12 cellular contexts compared by ENCODE assay signal in genomic region chr9:136867480-136867879, GRCh38. TPM values are rescaled to one million over a fixed set of nuclear protein-coding genes. Genes with fewer than 3 reads are reported as not detected.
A peak's percentile ranks its signal among the peaks of the same experiment; 100 is the strongest.
DNase-seq lines count a peak whose midpoint lies in the region; ATAC-seq and TF ChIP-seq lines count a peak whose summit lies in the region.
"Had no signal": no experiment of that assay in that cellular context is flagged by ENCODE, and none has a peak within 500 bp of the region (broad histone marks: within the 10 kb centered on the region; RNA-seq: fewer than 3 reads in every experiment).

No MANE protein-coding gene starts in this region.

- dilution Hi-C loops in mammary epithelial cell (cut with HindIII; ENCODE audit: low sequenced_read_pairs), result no loop called here

- H3K9me3 ChIP-seq in mammary epithelial cell (replicated peaks; ENCODE audit: insufficient read depth, low read length), result peaks cover 7% of the 10 kb centered on the region

- H3K9ac ChIP-seq in mammary epithelial cell (ENCODE audit: insufficient read depth, low read length), result no peak overlapping the region

- DNase-seq in MCF 10A (ENCODE audit: unreplicated experiment) (no peak), mammary epithelial cell (no peak), WTC11 (ENCODE audit: low spot score) (no peak), immature natural killer cell (no peak), NOMO-1 treated with dmso at 0.1 percent for 144 hours (lab: John Stamatoyannopoulos, UW; ENCODE audit: unreplicated experiment) (no peak), COLO829 (ENCODE audit: low spot score) (no peak)
- no peak for DNase-seq in stimulated activated CD4-positive, alpha-beta T cell treated with anti-CD3 and anti-CD28 coated beads, Interleukin-4, amount 100 ng/mL, for 4 hours
- DNase-seq: dermis blood vessel endothelial cell, mesendoderm, NCI-H345, SW 1271 had no signal

- no peak overlapping the region for H2AFZ ChIP-seq in mammary epithelial cell (ENCODE audit: low read depth, low read length)

- H3K79me2 ChIP-seq in mammary epithelial cell (ENCODE audit: insufficient read depth, low read length), result peaks cover 29% of the 10 kb centered on the region

- H3K4me3 Mint-ChIP-seq in MCF 10A (ENCODE audit: unreplicated experiment) (peak overlapping the region; percentile 29), WTC11 (peak overlapping the region; percentile 58), immature natural killer cell (peak overlapping the region; percentile 48 to 75 (median 58))
- peak overlapping the region; percentile 5 for H3K4me3 Mint-ChIP-seq in stimulated activated memory B cell treated with anti-CD40 and anti-IgM and Interleukin-4, amounts not matched to agents 10 μg/mL and 1 μg/mL and 100 μg/mL, for 72 hours

- TF ChIP-seq CTCF in MCF 10A (IDR thresholded peaks at IDR 0.05; ENCODE audit: unreplicated experiment) (no peak), mammary epithelial cell (conservative IDR thresholded peaks at IDR 0.05 in 1 of 2, IDR thresholded peaks at IDR 0.05 in 1 of 2; ENCODE audit: extremely low read depth in 1 of 2, insufficient read depth in 1 of 2, low read depth in 1 of 2, low read length in 2 of 2) (no peak), WTC11 (IDR thresholded peaks at IDR 0.05) (no peak)

- 98% methylated on average over 18 of the region's 18 CpGs for WGBS in mammary epithelial cell (ENCODE audit: low coverage, missing lambda C conversion rate)

- H3K27ac Mint-ChIP-seq in MCF 10A (ENCODE audit: low read depth, unreplicated experiment) (no peak overlapping the region), WTC11 (no peak overlapping the region; the same call in 1 of the 2 replicates), immature natural killer cell (peak overlapping the region in 2 of 6 donors; percentile 49 to 84)
- no peak overlapping the region for H3K27ac Mint-ChIP-seq in stimulated activated memory B cell treated with anti-CD40 and anti-IgM and Interleukin-4, amounts not matched to agents 10 μg/mL and 1 μg/mL and 100 μg/mL, for 72 hours

- POLR2A ChIA-PET in MCF 10A (lab: Yijun Ruan, JAX), result interaction anchor here (1.0 kb wide), 1 partner anchor 15 kb away, joined by 3 read pairs; no protein-coding TSS in a partner anchor
- POLR2A ChIA-PET in WTC11 (lab: Charles Lee), result no interaction called here

- H3K4me1 Mint-ChIP-seq in MCF 10A (ENCODE audit: insufficient read depth, unreplicated experiment) (peaks cover 6% of the 10 kb centered on the region), WTC11 (peaks cover 4% of the 10 kb centered on the region), immature natural killer cell (peaks cover 20 to 25% of the 10 kb centered on the region in 2 donors)
- peaks cover 9% of the 10 kb centered on the region for H3K4me1 Mint-ChIP-seq in stimulated activated memory B cell treated with anti-CD40 and anti-IgM and Interleukin-4, amounts not matched to agents 10 μg/mL and 1 μg/mL and 100 μg/mL, for 72 hours

- H3K36me3 Mint-ChIP-seq in MCF 10A (ENCODE audit: insufficient read depth, unreplicated experiment), result peaks cover 44% of the 10 kb centered on the region
- H3K36me3 Mint-ChIP-seq in WTC11, result peaks cover 47% of the 10 kb centered on the region
- peaks cover 3 to 4% (median 3%) of the 10 kb centered on the region in 3 donors for H3K36me3 Mint-ChIP-seq in immature natural killer cell
- peaks cover 10% of the 10 kb centered on the region for H3K36me3 Mint-ChIP-seq in stimulated activated memory B cell treated with anti-CD40 and anti-IgM and Interleukin-4, amounts not matched to agents 10 μg/mL and 1 μg/mL and 100 μg/mL, for 72 hours

- H3K27me3 ChIP-seq in mammary epithelial cell (ENCODE audit: insufficient read depth, low read length), result no peaks in the 10 kb centered on the region

- peaks cover 4% of the 10 kb centered on the region for H3K4me1 ChIP-seq in mammary epithelial cell (ENCODE audit: insufficient read depth, low read length)

- no peak overlapping the region for H3K4me3 ChIP-seq in mammary epithelial cell (replicated peaks in 1 of 3; ENCODE audit: insufficient read depth in 1 of 3, low read depth in 2 of 3, low read length in 3 of 3)

- intact Hi-C loops in MCF 10A (cut with micrococcal nuclease), result no loop called here
- intact Hi-C loops in mammary epithelial cell (cut with micrococcal nuclease), result loop anchor here (5.0 kb wide), 1 partner anchor 35 kb away; no protein-coding TSS in a partner anchor

- H4K20me1 ChIP-seq in mammary epithelial cell (ENCODE audit: insufficient read depth, low read length), result no peaks in the 10 kb centered on the region

- CTCF ChIA-PET in MCF 10A (lab: Yijun Ruan, JAX), result interaction anchor here (0.5 to 0.7 kb wide), 2 partner anchors 11 to 369 kb away, joined by 3 read pairs; no protein-coding TSS in a partner anchor
- CTCF ChIA-PET in mammary epithelial cell (lab: Charles Lee; ENCODE audit: low non-redundant PET), result no interaction called here
- CTCF ChIA-PET in WTC11 (lab: Charles Lee), result no interaction called here

- H3K9me3 Mint-ChIP-seq in MCF 10A (ENCODE audit: unreplicated experiment) (no peaks in the 10 kb centered on the region), WTC11 (peaks cover 31% of the 10 kb centered on the region), immature natural killer cell (no peaks in the 10 kb centered on the region)
- no peaks in the 10 kb centered on the region for H3K9me3 Mint-ChIP-seq in stimulated activated memory B cell treated with anti-CD40 and anti-IgM and Interleukin-4, amounts not matched to agents 10 μg/mL and 1 μg/mL and 100 μg/mL, for 72 hours

- H3K27me3 Mint-ChIP-seq in MCF 10A (ENCODE audit: insufficient read depth, unreplicated experiment) (no peaks in the 10 kb centered on the region), WTC11 (ENCODE audit: low read depth) (peaks cover 22% of the 10 kb centered on the region), immature natural killer cell (ENCODE audit: low read depth in 3 of 3) (peaks cover 0 to under 1% (median 0%) of the 10 kb centered on the region in 3 donors)
- no peaks in the 10 kb centered on the region for H3K27me3 Mint-ChIP-seq in stimulated activated memory B cell treated with anti-CD40 and anti-IgM and Interleukin-4, amounts not matched to agents 10 μg/mL and 1 μg/mL and 100 μg/mL, for 72 hours

- H3K36me3 ChIP-seq in mammary epithelial cell (ENCODE audit: insufficient read depth, low read length), result peaks cover 2% of the 10 kb centered on the region

- no peak overlapping the region for H3K4me2 ChIP-seq in mammary epithelial cell (ENCODE audit: insufficient read depth, low read depth, low read length)

- in situ Hi-C loops in mammary epithelial cell (cut with MboI; ENCODE audit: low sequenced_read_pairs in 2 of 2), result no loop called here

- BruUV-seq in MCF 10A (replicated peaks; lab: Mats Ljungman, UMichigan) (no TSS peak), mammary epithelial cell (replicated peaks; lab: Mats Ljungman, UMichigan) (no TSS peak)

- no peak overlapping the region for H3K27ac ChIP-seq in mammary epithelial cell (ENCODE audit: insufficient read depth, low read depth, low read length)

- no peak for ATAC-seq in WTC11
- ATAC-seq in stimulated activated memory B cell treated with anti-CD40 and anti-IgM and Interleukin-4, amounts not matched to agents 10 μg/mL and 1 μg/mL and 100 μg/mL, for 72 hours, result no peak

TF ChIP-seq in WTC11, 78 proteins besides CTCF, POLR2A, EP300 and RAD21:
- TF ChIP-seq ZNF219 (CRISPR knock-in tag; IDR thresholded peaks at IDR 0.05; ENCODE audit: borderline replicate concordance), result no peak
- no peak for TF ChIP-seq E2F1 (CRISPR knock-in tag; IDR thresholded peaks at IDR 0.05)
- TF ChIP-seq ATF3 (CRISPR knock-in tag; conservative IDR thresholded peaks at IDR 0.05), result no peak
- no peak for TF ChIP-seq TEAD1 (CRISPR knock-in tag; IDR thresholded peaks at IDR 0.05)
- no peak for TF ChIP-seq SMAD3 (CRISPR knock-in tag; IDR thresholded peaks at IDR 0.05; ENCODE audit: borderline replicate concordance)

RNA-seq across cellular contexts. Expression of gene EDF1, which starts 1.4 kb away (rescaled TPM):
- 480 and 581 TPM in 2 replicates for total RNA-seq in MCF 10A (2022)
- total RNA-seq in mammary epithelial cell, result 100 to 1,000 TPM; 146 to 357 TPM
- polyA plus RNA-seq in mammary epithelial cell, result 322 TPM
- 138 TPM for polyA minus RNA-seq in mammary epithelial cell
- 312 to 334 TPM (median 328 TPM) in 3 replicates for total RNA-seq in WTC11 (2021)
- polyA plus RNA-seq in immature natural killer cell, result 100 to 1,000 TPM; 309 to 463 (median 411) TPM

RNA-seq across cellular contexts. Expression of gene MAMDC4, which starts 15.3 kb away (rescaled TPM):
- total RNA-seq in MCF 10A (2022) (11.8 and 14.1 TPM in 2 replicates), mammary epithelial cell (1 to 10 TPM in 1 of 2 donors, under 1 TPM in 1; 0.83 to 8.8 TPM), WTC11 (2021) (6.7 to 12.1 TPM (median 10.9 TPM) in 3 replicates)
- polyA plus RNA-seq in mammary epithelial cell (2.4 TPM), immature natural killer cell (under 1 TPM in 1 of 3 donors, not detected in 2; 0.19 TPM)
- polyA minus RNA-seq in mammary epithelial cell, result not detected

RNA-seq across cellular contexts. Expression of gene PHPT1, which starts 18.3 kb away (rescaled TPM):
- total RNA-seq in MCF 10A (2022), result 173 and 193 TPM in 2 replicates
- 100 to 1,000 TPM in 1 of 2 donors, 10 to 100 TPM in 1; 55.3 to 143 TPM for total RNA-seq in mammary epithelial cell
- 209 TPM for polyA plus RNA-seq in mammary epithelial cell
- 20.8 TPM for polyA minus RNA-seq in mammary epithelial cell
- total RNA-seq in WTC11 (2021), result 138 to 176 TPM (median 173 TPM) in 3 replicates
- 100 to 1,000 TPM; 127 to 212 (median 166) TPM for polyA plus RNA-seq in immature natural killer cell

RNA-seq across cellular contexts. Expression of gene TRAF2, which starts 18.8 kb away (rescaled TPM):
- total RNA-seq in MCF 10A (2022) (10.7 and 14.1 TPM in 2 replicates), mammary epithelial cell (10 to 100 TPM in 1 of 2 donors, 1 to 10 TPM in 1; 8.3 to 27.8 TPM), WTC11 (2021) (55.0 to 62.5 TPM (median 61.3 TPM) in 3 replicates)
- polyA plus RNA-seq in mammary epithelial cell (18.4 TPM), immature natural killer cell (10 to 100 TPM in 2 of 3 donors, 1 to 10 TPM in 1; 7.6 to 32.7 (median 11.0) TPM)
- polyA minus RNA-seq in mammary epithelial cell, result 24.0 TPM

RNA-seq across cellular contexts. Expression of gene AJM1, which starts 25.2 kb away (rescaled TPM):
- total RNA-seq in MCF 10A (2022) (5.6 and 5.7 TPM in 2 replicates), mammary epithelial cell (1 to 10 TPM; 1.2 to 2.9 TPM), WTC11 (2021) (1.6 to 1.7 TPM (median 1.6 TPM) in 3 replicates)
- polyA plus RNA-seq in mammary epithelial cell (0.40 TPM), immature natural killer cell (under 1 TPM; 0.09 to 1.00 (median 0.82) TPM)
- not detected for polyA minus RNA-seq in mammary epithelial cell

Comparison
In these comparisons a context has a peak if more than half of its experiments do, and no peak if none do; other contexts are left out.
1. H3K4me3 Mint-ChIP-seq: peak in every context shown above with its lines; median percentile 58 in WTC11; 58 in immature natural killer cell; 29 in MCF 10A; 5 in stimulated activated memory B cell treated with anti-CD40 and anti-IgM and Interleukin-4, amounts not matched to agents 10 μg/mL and 1 μg/mL and 100 μg/mL, for 72 hours.